7 cellular contexts compared by ENCODE assay signal in the genomic region with DNA sequence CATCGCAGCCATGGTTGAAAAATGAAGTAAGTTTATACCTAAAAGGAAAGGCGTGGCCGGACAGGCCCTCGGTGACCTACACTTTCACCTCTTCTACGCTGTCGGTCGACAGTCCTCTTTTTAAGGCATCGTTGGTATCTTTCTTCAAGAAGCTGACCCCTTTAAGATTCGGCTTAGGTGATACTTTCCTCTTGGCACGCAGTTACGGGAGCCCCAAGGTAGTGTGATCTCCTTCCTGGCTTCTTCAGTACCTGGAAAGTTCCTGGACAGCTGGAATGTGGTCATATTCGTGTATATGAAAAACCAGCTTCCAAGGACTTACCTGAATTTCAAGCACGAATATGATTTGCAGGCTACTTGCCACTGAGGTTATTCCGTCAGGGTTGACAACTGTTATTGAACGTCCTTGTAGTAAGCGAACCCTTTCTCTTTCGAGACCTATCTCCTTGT. TPM values are rescaled to one million over a fixed set of nuclear protein-coding genes. Genes with fewer than 3 reads are reported as not detected.
DNase-seq lines count a peak whose midpoint lies in the region; ATAC-seq and TF ChIP-seq lines count a peak whose summit lies in the region.

No MANE protein-coding gene starts in this region.

- H3K4me1 Mint-ChIP-seq in T-helper 17 cell (peaks cover 44% of the 10 kb centered on the region), glutamatergic neuron (ENCODE audit: low read depth, unreplicated experiment) (peaks cover 29% of the 10 kb centered on the region)
- H3K4me1 Mint-ChIP-seq in stimulated activated effector memory CD8-positive, alpha-beta T cell treated with anti-CD3 and anti-CD28 coated beads, Interleukin-12 subunit alpha, Interleukin-12 subunit beta, amount 100 ng/mL, for 72 hours = peaks cover 32% of the 10 kb centered on the region

- H3K27me3 Mint-ChIP-seq in T-helper 17 cell = no peaks in the 10 kb centered on the region
- H3K27me3 Mint-ChIP-seq in glutamatergic neuron (ENCODE audit: unreplicated experiment) = peaks cover 11% of the 10 kb centered on the region

- H3K27ac Mint-ChIP-seq in T-helper 17 cell (peak overlapping the region; percentile 92), glutamatergic neuron (ENCODE audit: unreplicated experiment) (peak overlapping the region; percentile 77)
- H3K27ac Mint-ChIP-seq in stimulated activated effector memory CD8-positive, alpha-beta T cell treated with anti-CD3 and anti-CD28 coated beads, Interleukin-12 subunit alpha, Interleukin-12 subunit beta, amount 100 ng/mL, for 72 hours = peak overlapping the region; percentile 84

- no peak for TF ChIP-seq CTCF in glutamatergic neuron (IDR thresholded peaks at IDR 0.05; ENCODE audit: partially characterized antibody, unreplicated experiment)

- peaks cover 4% of the 10 kb centered on the region for H3K9me3 Mint-ChIP-seq in glutamatergic neuron (ENCODE audit: unreplicated experiment)
- H3K9me3 Mint-ChIP-seq in stimulated activated effector memory CD8-positive, alpha-beta T cell treated with anti-CD3 and anti-CD28 coated beads, Interleukin-12 subunit alpha, Interleukin-12 subunit beta, amount 100 ng/mL, for 72 hours = no peaks in the 10 kb centered on the region

- H3K4me3 Mint-ChIP-seq in T-helper 17 cell (peak overlapping the region; percentile 91), glutamatergic neuron (ENCODE audit: unreplicated experiment) (peak overlapping the region; percentile 86)
- H3K4me3 Mint-ChIP-seq in stimulated activated effector memory CD8-positive, alpha-beta T cell treated with anti-CD3 and anti-CD28 coated beads, Interleukin-12 subunit alpha, Interleukin-12 subunit beta, amount 100 ng/mL, for 72 hours = peak overlapping the region; percentile 74

- H3K9me3 ChIP-seq in T-helper 17 cell (ENCODE audit: control insufficient read depth, low read length, poor library complexity, severe bottlenecking) = no peaks in the 10 kb centered on the region

- no peaks in the 10 kb centered on the region for H3K36me3 Mint-ChIP-seq in T-helper 17 cell (ENCODE audit: low read depth)
- H3K36me3 Mint-ChIP-seq in glutamatergic neuron (ENCODE audit: unreplicated experiment) = no peaks in the 10 kb centered on the region
- H3K36me3 Mint-ChIP-seq in stimulated activated effector memory CD8-positive, alpha-beta T cell treated with anti-CD3 and anti-CD28 coated beads, Interleukin-12 subunit alpha, Interleukin-12 subunit beta, amount 100 ng/mL, for 72 hours = peaks cover 1% of the 10 kb centered on the region

- DNase-seq in H7 (no peak), T-helper 17 cell (no peak), glutamatergic neuron (no peak), SW480 (ENCODE audit: low spot score) (no peak)
- no peak for DNase-seq in stimulated activated effector memory CD8-positive, alpha-beta T cell treated with anti-CD3 and anti-CD28 coated beads, Interleukin-12 subunit alpha, Interleukin-12 subunit beta, amount 100 ng/mL, for 72 hours (ENCODE audit: low spot score in 2 of 2)

- no peaks in the 10 kb centered on the region for H3K36me3 ChIP-seq in H7 (replicated peaks; ENCODE audit: control insufficient read depth, insufficient read depth, low read length)

- H3K27me3 ChIP-seq in H7 (ENCODE audit: control insufficient read depth, insufficient read depth, low read length) = no peaks in the 10 kb centered on the region

- no peak for ATAC-seq in T-helper 17 cell
- ATAC-seq in stimulated activated effector memory CD8-positive, alpha-beta T cell treated with anti-CD3 and anti-CD28 coated beads, Interleukin-12 subunit alpha, Interleukin-12 subunit beta, amount 100 ng/mL, for 72 hours = no peak
- no peak for ATAC-seq in GM21381 (IDR thresholded peaks at IDR 0.05; ENCODE audit: unreplicated experiment)
- no peak for ATAC-seq in GM19397 (IDR thresholded peaks at IDR 0.05; ENCODE audit: unreplicated experiment)

- peak overlapping the region; percentile 64 for H3K4me3 ChIP-seq in H7 (ENCODE audit: insufficient read depth, low read depth, low read length)

RNA-seq across cellular contexts. Expression of a gene that starts 0.9 kb away (rescaled TPM):
- total RNA-seq in H7 (2014; rRNA removed; shearing (Covaris generic)) = 25.2 and 30.7 TPM in 2 replicates
- 10 to 100 TPM; 30.3 to 38.8 TPM for total RNA-seq in T-helper 17 cell
- 10.0 TPM for total RNA-seq in glutamatergic neuron (ENCODE audit: unreplicated experiment)
